ENCODE assay signal across 8 cellular contexts in the genomic region with DNA sequence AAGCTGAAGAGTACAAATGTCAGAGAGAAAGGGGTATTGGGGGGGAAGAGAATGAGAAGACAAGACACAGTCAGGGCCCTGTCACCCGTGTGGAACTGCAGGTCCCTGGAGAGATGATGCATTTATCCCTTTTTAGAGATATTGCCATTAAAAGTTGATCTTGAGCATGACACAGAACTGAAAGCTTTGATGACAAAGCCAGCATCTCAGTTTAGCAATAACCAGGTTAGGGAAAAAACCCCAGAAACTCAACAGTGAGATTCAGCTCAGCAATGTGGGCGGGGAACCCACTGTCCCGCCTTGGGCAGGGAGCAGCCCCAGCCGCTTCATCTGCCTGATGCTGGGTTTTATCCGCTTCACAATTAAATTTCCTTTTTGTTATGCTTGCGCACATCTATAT.
DNase-seq lines count a peak whose midpoint lies in the region; ATAC-seq and TF ChIP-seq lines count a peak whose summit lies in the region.

No MANE protein-coding gene starts in this region.

- no peak overlapping the region for H3K4me3 ChIP-seq in spleen

- H3K4me1 Mint-ChIP-seq in activated T-cell treated with anti-CD3 and anti-CD28 coated beads, Interleukin-2, amount 50 U/mL, for 72 hours (ENCODE audit: low read depth), result peaks cover 17% of the 10 kb centered on the region

- H3K9me3 ChIP-seq in spleen, result no peaks in the 10 kb centered on the region

- H3K27ac Mint-ChIP-seq in activated T-cell treated with anti-CD3 and anti-CD28 coated beads, Interleukin-2, amount 50 U/mL, for 72 hours, result no peak overlapping the region

- no peaks in the 10 kb centered on the region for H3K27me3 ChIP-seq in spleen (replicated peaks in 1 of 7)

- no peak for TF ChIP-seq CTCF in spleen (IDR thresholded peaks at IDR 0.05 in 8 of 11, conservative IDR thresholded peaks at IDR 0.05 in 3 of 11)

- H3K27me3 Mint-ChIP-seq in activated T-cell treated with anti-CD3 and anti-CD28 coated beads, Interleukin-2, amount 50 U/mL, for 72 hours (ENCODE audit: low read depth), result peaks cover 13% of the 10 kb centered on the region

- intact Hi-C loops in spleen (cut with DNase I; ENCODE audit: low total_unique reads), result no loop called here

- TF ChIP-seq POLR2A in spleen (IDR thresholded peaks at IDR 0.05), result no peak

- DNase-seq in activated T-cell treated with anti-CD3 and anti-CD28 coated beads, Interleukin-2, amount 50 U/mL, for 72 hours, result peak; percentile 32 to 35
- peak; percentile 13 to 29 for DNase-seq in stimulated activated CD4-positive, alpha-beta T cell treated with anti-CD3 and anti-CD28 coated beads, Interleukin-2, amount 100 ng/mL, for 48 hours
- DNase-seq in spleen, result no peak
- DNase-seq in cerebellar cortex (ENCODE audit: low spot score), result no peak
- no peak for DNase-seq in hypothalamus (lab: John Stamatoyannopoulos, UW)
- DNase-seq in activated CD8-positive, alpha-beta memory T cell treated with anti-CD3 and anti-CD28 coated beads, Interleukin-2, amount 50 U/mL, for 4 hours, result no peak

- no peaks in the 10 kb centered on the region for H3K36me3 Mint-ChIP-seq in activated T-cell treated with anti-CD3 and anti-CD28 coated beads, Interleukin-2, amount 50 U/mL, for 72 hours (ENCODE audit: insufficient read depth in 2 of 2)

- peaks cover 0 to 35% (median 14%) of the 10 kb centered on the region in 6 donors for H3K4me1 ChIP-seq in spleen

- H3K27ac ChIP-seq in spleen, result peak overlapping the region in 1 of 8 donors; percentile 67

- peak; percentile 92 for ATAC-seq in GM18909 (IDR thresholded peaks at IDR 0.05; ENCODE audit: poor library complexity, unreplicated experiment)
- peak; percentile 74 for ATAC-seq in HG02763 (IDR thresholded peaks at IDR 0.05; ENCODE audit: unreplicated experiment)
- ATAC-seq in activated T-cell treated with anti-CD3 and anti-CD28 coated beads, Interleukin-2, amount 50 U/mL, for 72 hours (replicated peaks in 1 of 2), result peak; percentile 82 to 85

- no peak overlapping the region for H3K4me3 Mint-ChIP-seq in activated T-cell treated with anti-CD3 and anti-CD28 coated beads, Interleukin-2, amount 50 U/mL, for 72 hours

- 75 to 85% (median 83%) methylated on average over 6 of the region's 6 CpGs for WGBS in spleen, 5 donors

- no peaks in the 10 kb centered on the region for H3K36me3 ChIP-seq in spleen

- no peaks in the 10 kb centered on the region for H3K9me3 Mint-ChIP-seq in activated T-cell treated with anti-CD3 and anti-CD28 coated beads, Interleukin-2, amount 50 U/mL, for 72 hours

Comparison
In these comparisons a context has a peak if more than half of its experiments do, and no peak if none do; other contexts are left out.
1. DNase-seq: peak in activated T-cell treated with anti-CD3 and anti-CD28 coated beads, Interleukin-2, amount 50 U/mL, for 72 hours (2 of 2) and stimulated activated CD4-positive, alpha-beta T cell treated with anti-CD3 and anti-CD28 coated beads, Interleukin-2, amount 100 ng/mL, for 48 hours (2 of 2); none in spleen (single experiment), cerebellar cortex (single experiment), hypothalamus (0 of 51) and activated CD8-positive, alpha-beta memory T cell treated with anti-CD3 and anti-CD28 coated beads, Interleukin-2, amount 50 U/mL, for 4 hours (single experiment).
2. Peak in every context shown above with its lines, with median percentiles within 50 percentile points of each other: ATAC-seq.